In the genomic region with DNA sequence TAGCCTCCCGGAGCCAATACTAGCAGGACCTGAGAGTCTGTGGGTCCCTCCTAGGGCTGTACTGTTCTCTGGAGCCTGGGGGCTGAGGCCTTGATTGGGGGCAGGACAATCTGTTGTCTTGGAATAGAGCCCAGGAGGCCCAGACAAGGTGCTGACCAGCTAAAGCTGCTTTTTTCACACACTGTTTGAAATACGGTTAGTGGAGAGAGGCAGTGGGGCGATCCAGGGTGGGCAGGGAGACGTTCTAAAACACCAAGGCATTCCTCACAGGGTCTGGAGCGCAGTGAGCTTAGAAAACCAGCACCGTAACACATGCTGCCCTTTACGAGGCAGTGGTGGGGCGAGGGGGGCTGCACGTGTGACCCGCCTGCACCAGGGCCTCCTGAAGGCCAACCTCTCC, we compare ENCODE assay signal across 18 cellular contexts. TPM values are rescaled to one million over a fixed set of nuclear protein-coding genes. Genes with fewer than 3 reads are reported as not detected.
DNase-seq lines count a peak whose midpoint lies in the region; ATAC-seq, FAIRE-seq and TF ChIP-seq lines count a peak whose summit lies in the region.
"Had no signal": no experiment of that assay in that cellular context is flagged by ENCODE, and none has a peak within 500 bp of the region (broad histone marks: within the 10 kb centered on the region; RNA-seq: fewer than 3 reads in every experiment).

No MANE protein-coding gene starts in this region.

- H3K27ac ChIP-seq in A673 (ENCODE audit: low read depth, low read length, poor library complexity, severe bottlenecking) (peak overlapping the region; percentile 21), H1 (ENCODE audit: low read depth, low read length) (peak overlapping the region; percentile 56)
- H3K27ac ChIP-seq: colonic mucosa, vagina had no signal

- peak overlapping the region; percentile 86 for H4K91ac ChIP-seq in H1 (replicated peaks; ENCODE audit: insufficient read length, low read length)

- peak overlapping the region in 5 of 6 donors; percentile 83 to 95 (median 91) for H3K27ac Mint-ChIP-seq in naive B cell
- H3K27ac Mint-ChIP-seq: activated naive CD4-positive, alpha-beta T cell treated with anti-CD3 and anti-CD28 coated beads, Interleukin-2, amount 10 ng/mL, durations not matched to agents 7 days and 5 days had no signal

- no peaks in the 10 kb centered on the region for H3F3A ChIP-seq in Loucy (ENCODE audit: low read depth)

- no peak for ATAC-seq in naive B cell (ENCODE audit: low read depth in 2 of 2)
- ATAC-seq in GM18520 (IDR thresholded peaks at IDR 0.05; ENCODE audit: unreplicated experiment) = no peak
- ATAC-seq: HCT116, HepG2 had no signal

- no peak for TF ChIP-seq EP300 in H1 (IDR thresholded peaks at IDR 0.05; ENCODE audit: borderline replicate concordance in 1 of 2, low read depth in 2 of 2, low read length in 2 of 2)

- H4K5ac ChIP-seq in H1 (ENCODE audit: insufficient read length, low read depth, low read length) = no peak overlapping the region

- no peak for TF ChIP-seq POLR2A in H1 (IDR thresholded peaks at IDR 0.05; ENCODE audit: control extremely low read depth in 1 of 2, low read depth in 2 of 2, low read length in 2 of 2)

- no peaks in the 10 kb centered on the region for H3K27me3 ChIP-seq in A673 (replicated peaks; ENCODE audit: insufficient read depth, low read depth, low read length, poor library complexity)
- no peaks in the 10 kb centered on the region for H3K27me3 ChIP-seq in Loucy (ENCODE audit: insufficient read depth, low read length, poor library complexity, severe bottlenecking)
- H3K27me3 ChIP-seq in H1 (replicated peaks in 1 of 4; ENCODE audit: control insufficient read depth in 3 of 4, extremely low read depth in 1 of 4, insufficient read depth in 3 of 4, low read length in 3 of 4) = no peaks in the 10 kb centered on the region
- H3K27me3 ChIP-seq: colonic mucosa, vagina had no signal

- H2BK20ac ChIP-seq in H1 (ENCODE audit: low read length) = peak overlapping the region; percentile 55; the same call in 1 of the 2 replicates

- 65% methylated on average over 10 of the region's 10 CpGs; no CpG with 5 or more reads in 1 of the 2 experiments for WGBS in H1 (ENCODE audit: extremely low coverage in 1 of 2, insufficient coverage in 1 of 2, insufficient read length in 1 of 2, insufficient replicate concordance in 2 of 2, low coverage in 1 of 2, low lambda C conversion rate in 2 of 2, missing lambda C conversion rate in 1 of 2), 2 experiments

- H3K18ac ChIP-seq in H1 (ENCODE audit: extremely low read depth, low read length) = no peak overlapping the region

- peak overlapping the region in 6 of 8 donors; percentile 8 to 75 (median 64) for H3K4me3 Mint-ChIP-seq in naive B cell
- H3K4me3 Mint-ChIP-seq: activated CD4-positive, alpha-beta memory T cell treated with anti-CD3 and anti-CD28 coated beads for 36 hours; activated naive CD4-positive, alpha-beta T cell treated with anti-CD3 and anti-CD28 coated beads, Interleukin-2, amount 10 ng/mL, durations not matched to agents 7 days and 5 days; neural crest cell had no signal

- peaks cover 0 to 3% (median 0%) of the 10 kb centered on the region in 7 donors for H3K9me3 Mint-ChIP-seq in naive B cell
- H3K9me3 Mint-ChIP-seq: activated CD4-positive, alpha-beta memory T cell treated with anti-CD3 and anti-CD28 coated beads for 36 hours; activated naive CD4-positive, alpha-beta T cell treated with anti-CD3 and anti-CD28 coated beads, Interleukin-2, amount 10 ng/mL, durations not matched to agents 7 days and 5 days; neural crest cell had no signal

- H3K27me3 Mint-ChIP-seq in naive B cell = no peaks in the 10 kb centered on the region
- H3K27me3 Mint-ChIP-seq: activated CD4-positive, alpha-beta memory T cell treated with anti-CD3 and anti-CD28 coated beads for 36 hours; activated naive CD4-positive, alpha-beta T cell treated with anti-CD3 and anti-CD28 coated beads, Interleukin-2, amount 10 ng/mL, durations not matched to agents 7 days and 5 days had no signal

- no peak for TF ChIP-seq CTCF in A673 (conservative IDR thresholded peaks at IDR 0.05; ENCODE audit: low read depth, low read length)
- no peak for TF ChIP-seq CTCF in Loucy (conservative IDR thresholded peaks at IDR 0.05; ENCODE audit: low read length)
- no peak for TF ChIP-seq CTCF in H1 (IDR thresholded peaks at IDR 0.05; ENCODE audit: control extremely low read depth in 1 of 3, insufficient read depth in 1 of 3, low read depth in 1 of 3, low read length in 3 of 3)

- peaks cover 47 to 69% (median 55%) of the 10 kb centered on the region in 3 donors for H3K4me1 Mint-ChIP-seq in naive B cell

- H3K56ac ChIP-seq in H1 (replicated peaks; ENCODE audit: insufficient read length, low read depth, low read length) = no peak overlapping the region

- H2BK120ac ChIP-seq in H1 (replicated peaks; ENCODE audit: low read depth, low read length) = peak overlapping the region; percentile 24

- DNase-seq in A673 (ENCODE audit: low spot score) = no peak
- DNase-seq in H1 (ENCODE audit: low read depth in 1 of 2, low spot score in 2 of 2) = no peak
- DNase-seq in naive B cell = no peak
- DNase-seq in GOT3 (lab: John Stamatoyannopoulos, UW) = no peak
- no peak for DNase-seq in NCI-H2081 treated with DMSO at 0.1 percent for 48 hours (lab: John Stamatoyannopoulos, UW)
- no peak for DNase-seq in HT-29 (ENCODE audit: low spot score)
- DNase-seq: activated CD4-positive, alpha-beta memory T cell treated with anti-CD3 and anti-CD28 coated beads for 36 hours; activated naive CD4-positive, alpha-beta T cell treated with anti-CD3 and anti-CD28 coated beads, Interleukin-2, amount 10 ng/mL, durations not matched to agents 7 days and 5 days; colonic mucosa; DMS53; NCI-H345 had no signal

- no peak overlapping the region; the same call in 1 of the 2 replicates for H4K8ac ChIP-seq in H1 (ENCODE audit: extremely low read depth, insufficient read depth, low read length)

- peak overlapping the region; percentile 39 for H3K9ac ChIP-seq in Loucy (ENCODE audit: low read depth, low read length, poor library complexity, severe bottlenecking)
- H3K9ac ChIP-seq in H1 (replicated peaks in 1 of 4; ENCODE audit: extremely low read depth in 1 of 4, low read depth in 3 of 4, low read length in 3 of 4) = 0 out of 7 replicates have a peak overlapping the region, but pooled peaks of 1 of the 4 experiments have one; percentile 14

- intact Hi-C loops in A673 (cut with micrococcal nuclease; ENCODE audit: unreplicated experiment) = loop anchor here (5.0 kb wide), 1 partner anchor 438 kb away; no protein-coding TSS in a partner anchor

- peak overlapping the region; percentile 87 for H2AK5ac ChIP-seq in H1 (ENCODE audit: low read depth, low read length)

- peak overlapping the region; percentile 94; the same call in 1 of the 2 replicates for H2BK12ac ChIP-seq in H1 (ENCODE audit: low read depth, low read length)

- H4K20me1 ChIP-seq in Loucy (ENCODE audit: insufficient read depth, low read length, poor library complexity, severe bottlenecking) (peaks cover 60% of the 10 kb centered on the region), H1 (replicated peaks in 1 of 2; ENCODE audit: control insufficient read depth in 1 of 2, insufficient read depth in 2 of 2, low read length in 2 of 2) (peaks cover 11 to 20% of the 10 kb centered on the region in 2 experiments)

- H2AFZ ChIP-seq in Loucy (ENCODE audit: low read length) (no peak overlapping the region), H1 (ENCODE audit: low read length) (no peak overlapping the region)

- no peak overlapping the region for H3K14ac ChIP-seq in H1 (ENCODE audit: insufficient read length)

- FAIRE-seq in H1 (lab: Jason Lieb, UNC) = no peak
- FAIRE-seq: HepG2, keratinocyte had no signal

- no TSS peak for BruUV-seq in A673 (replicated peaks; lab: Mats Ljungman, UMichigan)

- POLR2A ChIA-PET in A673 (lab: Charles Lee; ENCODE audit: low non-redundant PET) = no interaction called here
- POLR2A ChIA-PET in H1 (lab: Charles Lee; ENCODE audit: partially characterized antibody) = interaction anchor here (0.6 to 1.8 kb wide), 4 partner anchors 21 to 92 kb away, joined by 3 to 8 read pairs (median 3); no protein-coding TSS in a partner anchor

- peaks cover 86% of the 10 kb centered on the region for H3K79me2 ChIP-seq in Loucy (ENCODE audit: insufficient read depth, low read length)
- H3K79me2 ChIP-seq in H1 (ENCODE audit: control insufficient read depth in 1 of 2, insufficient read depth in 2 of 2, low read length in 2 of 2) = peaks cover 9 to 82% of the 10 kb centered on the region in 2 experiments

- no peak overlapping the region for H3K4me3 ChIP-seq in A673 (ENCODE audit: low read depth, low read length, poor library complexity, severe bottlenecking)
- no peak overlapping the region for H3K4me3 ChIP-seq in Loucy (ENCODE audit: low read length, poor library complexity, severe bottlenecking)
- H3K4me3 ChIP-seq in H1 (ENCODE audit: extremely low read depth in 1 of 4, insufficient read depth in 2 of 4, low read depth in 3 of 4, low read length in 4 of 4) = no peak overlapping the region
- H3K4me3 ChIP-seq: colonic mucosa, vagina had no signal

- H3K36me3 Mint-ChIP-seq in naive B cell = peaks cover 5 to 26% of the 10 kb centered on the region in 2 donors

- no peaks in the 10 kb centered on the region for H3K36me3 ChIP-seq in A673 (ENCODE audit: insufficient read depth, low read length, poor library complexity, severe bottlenecking)
- peaks cover 4% of the 10 kb centered on the region; the same call in 1 of the 2 replicates for H3K36me3 ChIP-seq in Loucy (ENCODE audit: insufficient read depth, low read length)
- peaks cover 0 to 6% (median 1%) of the 10 kb centered on the region in 4 experiments; a peak in 2 of 8 replicates for H3K36me3 ChIP-seq in H1 (ENCODE audit: control insufficient read depth in 2 of 4, insufficient read depth in 4 of 4, low read length in 3 of 4)
- H3K36me3 ChIP-seq: colonic mucosa, vagina had no signal

- H3K9me3 ChIP-seq in A673 (ENCODE audit: low read depth, low read length, poor library complexity, severe bottlenecking) = no peaks in the 10 kb centered on the region
- H3K9me3 ChIP-seq in Loucy (ENCODE audit: insufficient read depth, low read depth, low read length) = no peaks in the 10 kb centered on the region
- H3K9me3 ChIP-seq in H1 (ENCODE audit: insufficient read depth in 2 of 2, low read depth in 1 of 2, low read length in 1 of 2) = no peaks in the 10 kb centered on the region
- H3K9me3 ChIP-seq: colonic mucosa, vagina had no signal

- no peak overlapping the region for H3K4ac ChIP-seq in H1 (replicated peaks; ENCODE audit: insufficient read length, low read depth, low read length)

- no peak overlapping the region for H3K23ac ChIP-seq in H1 (ENCODE audit: insufficient read length)

- peaks cover 20% of the 10 kb centered on the region for H3K4me1 ChIP-seq in A673 (ENCODE audit: insufficient read depth, low read length, poor library complexity, severe bottlenecking)
- H3K4me1 ChIP-seq in Loucy (ENCODE audit: insufficient read depth, low read length, poor library complexity, severe bottlenecking) = peaks cover 18% of the 10 kb centered on the region
- peaks cover 24 to 49% (median 36%) of the 10 kb centered on the region in 4 experiments for H3K4me1 ChIP-seq in H1 (replicated peaks in 1 of 4; ENCODE audit: control insufficient read depth in 3 of 4, insufficient read depth in 4 of 4, low read length in 3 of 4)

- H2BK15ac ChIP-seq in H1 (ENCODE audit: low read length) = peak overlapping the region; percentile 6; the same call in 1 of the 2 replicates

- CTCF ChIA-PET in A673 (lab: Charles Lee) (interaction anchor here (1.0 kb wide), 1 partner anchor 16 kb away, joined by 6 read pairs; no protein-coding TSS in a partner anchor), H1 (lab: Charles Lee; ENCODE audit: partially characterized antibody) (interaction anchor here (0.8 to 7.0 kb wide), 23 partner anchors 8 to 202 kb away, joined by 3 to 98 read pairs (median 4); partner anchors contain the start of genes DPH7 and EHMT1)

- no peaks in the 10 kb centered on the region for H3K9me2 ChIP-seq in Loucy (replicated peaks; ENCODE audit: low read depth, low read length)

- TF ChIP-seq RAD21 in H1 (IDR thresholded peaks at IDR 0.05 in 1 of 2, conservative IDR thresholded peaks at IDR 0.05 in 1 of 2; ENCODE audit: low read depth in 2 of 2, low read length in 2 of 2) = no peak

- H2BK5ac ChIP-seq in H1 (ENCODE audit: low read depth, low read length) = peak overlapping the region; percentile 93

- H3K79me1 ChIP-seq in H1 (ENCODE audit: low read depth, low read length) = peaks cover 8% of the 10 kb centered on the region

- peak overlapping the region; percentile 53 for H3K4me2 ChIP-seq in Loucy (ENCODE audit: low read depth, low read length, poor library complexity, severe bottlenecking)
- peak overlapping the region; percentile 36 to 38; a peak in 2 of 4 replicates for H3K4me2 ChIP-seq in H1 (ENCODE audit: insufficient read depth in 1 of 2, low read depth in 2 of 2, low read length in 2 of 2)

- H3K23me2 ChIP-seq in H1 (ENCODE audit: low read depth, low read length) = no peaks in the 10 kb centered on the region

RNA-seq across cellular contexts. Expression of gene EHMT1, which starts 55.1 kb away (rescaled TPM):
- total RNA-seq in A673 (2021) = 115 and 124 TPM in 2 replicates
- 163 and 171 TPM in 2 replicates for total RNA-seq in H1 (2021; fragmentation: NEBNext Ultra II Directional; extraction: Animal tissue kit (Norgen Biotek cat#: 25700))
- polyA plus RNA-seq in H1 (2011; rRNA removed) (95.7 and 143 TPM in 2 replicates), naive B cell (ENCODE audit: low read depth in 6 of 6) (10 to 100 TPM in 5 of 6 donors, 1 to 10 TPM in 1; 6.7 to 45.0 (median 31.5) TPM)
- polyA plus RNA-seq in H1 (2011; cell fraction: cytosol; rRNA removed) = 96.0 TPM
- polyA plus RNA-seq in H1 (2011; cell fraction: nucleus; rRNA removed) = 204 TPM
- 66.4 to 99.9 TPM (median 90.6 TPM) in 4 replicates for polyA plus RNA-seq in H1 (2012, experiment 1 of 2)
- 56.9 TPM for polyA plus RNA-seq in H1 (2012, experiment 2 of 2)
- polyA plus RNA-seq in H1 (2013, experiment 1 of 2) = 68.1 TPM
- 62.4 TPM for polyA plus RNA-seq in H1 (2013, experiment 2 of 2)
- polyA minus RNA-seq in H1 (2011; rRNA and poly(A)+ RNA removed) = 101 and 107 TPM in 2 replicates
- polyA minus RNA-seq in H1 (2011; cell fraction: cytosol; rRNA and poly(A)+ RNA removed) = 93.4 TPM
- 95.4 TPM for polyA minus RNA-seq in H1 (2011; cell fraction: nucleus; rRNA and poly(A)+ RNA removed)
- total RNA-seq in HT-29 (2014; rRNA removed; shearing (Covaris generic)) = 76.1 and 85.4 TPM in 2 replicates
